In genomic region chr12:51951199-51951842, GRCh38 we compare ENCODE assay signal across 1 cellular context.
TF ChIP-seq lines count a peak whose summit lies in the region.

Gene ACVR1B (plus strand): TSS chr12:51951699. CDS start chr12:51951744, 45 bp downstream.

TF ChIP-seq in HEK293, 187 proteins besides CTCF, POLR2A, EP300 and RAD21 (continued from another document):
- peak; percentile 42; the same call in 1 of the 2 replicates for TF ChIP-seq ZNF391 (tag by site-specific recombination; IDR thresholded peaks at IDR 0.05; ENCODE audit: borderline replicate concordance, low read depth)
- no peak for TF ChIP-seq ZNF670 (tag by site-specific recombination; IDR thresholded peaks at IDR 0.05; ENCODE audit: low read depth)
- no peak for TF ChIP-seq ZNF596 (tag by site-specific recombination; IDR thresholded peaks at IDR 0.05)
- peak; percentile 65 for TF ChIP-seq ZNF341 (tag by site-specific recombination; IDR thresholded peaks at IDR 0.05; ENCODE audit: low read depth)
- peak; percentile 85 for TF ChIP-seq ZBTB26 (tag by site-specific recombination; optimal IDR thresholded peaks at IDR 0.05)
- TF ChIP-seq PRDM6 (tag by site-specific recombination; IDR thresholded peaks at IDR 0.05) = no peak
- TF ChIP-seq ZNF132 (tag by site-specific recombination; IDR thresholded peaks at IDR 0.05; ENCODE audit: borderline replicate concordance) = no peak
- peak; percentile 92 for TF ChIP-seq ZBTB48 (tag by site-specific recombination; IDR thresholded peaks at IDR 0.05)
- TF ChIP-seq SCRT2 (tag by site-specific recombination; IDR thresholded peaks at IDR 0.05) = no peak; the same call in 1 of the 2 replicates
- 0 out of 2 replicates have a peak, but pooled peaks have one; percentile 68 for TF ChIP-seq ZNF777 (tag by site-specific recombination; IDR thresholded peaks at IDR 0.05; ENCODE audit: borderline replicate concordance)
- peak; percentile 62; the same call in 1 of the 2 replicates for TF ChIP-seq ZBTB10 (tag by site-specific recombination; IDR thresholded peaks at IDR 0.05)
